ENCODE assay signal across 11 cellular contexts in genomic region chr3:86245360-86245759, GRCh38.
DNase-seq lines count a peak whose midpoint lies in the region; FAIRE-seq and TF ChIP-seq lines count a peak whose summit lies in the region.
"Had no signal": no experiment of that assay in that cellular context is flagged by ENCODE, and none has a peak within 500 bp of the region (broad histone marks: within the 10 kb centered on the region; RNA-seq: fewer than 3 reads in every experiment).

No MANE protein-coding gene starts in this region.

- TF ChIP-seq POLR2A in GM12892 (IDR thresholded peaks at IDR 0.05; ENCODE audit: low read depth, low read length) = no peak

- H3F3A ChIP-seq in PC-9 (ENCODE audit: insufficient read depth, low read depth) = no peaks in the 10 kb centered on the region

- H3K27me3 ChIP-seq in PC-9 (ENCODE audit: insufficient read depth, low read depth) = no peaks in the 10 kb centered on the region
- no peaks in the 10 kb centered on the region for H3K27me3 ChIP-seq in skeletal muscle satellite cell (ENCODE audit: control insufficient read depth, insufficient read depth, low read length)
- H3K27me3 ChIP-seq: adrenal gland, esophagus muscularis mucosa had no signal

- H3K9me2 ChIP-seq in PC-9 (ENCODE audit: insufficient read depth) = no peaks in the 10 kb centered on the region

- no peak for FAIRE-seq in GM12892 (lab: Jason Lieb, UNC)

- peak; percentile 49 for TF ChIP-seq CTCF in PC-9 (conservative IDR thresholded peaks at IDR 0.05)

- CTCF ChIA-PET in PC-9 (lab: Charles Lee) = no interaction called here

- H3K4me1 ChIP-seq in PC-9 (replicated peaks; ENCODE audit: insufficient read depth) = no peaks in the 10 kb centered on the region
- H3K4me1 ChIP-seq in skeletal muscle satellite cell (ENCODE audit: control insufficient read depth, insufficient read depth, low read length) = no peaks in the 10 kb centered on the region
- H3K4me1 ChIP-seq: adrenal gland, esophagus muscularis mucosa had no signal

- H3K9ac ChIP-seq in skeletal muscle satellite cell (ENCODE audit: low read depth, low read length) = no peak overlapping the region

- H3K36me3 ChIP-seq in PC-9 (ENCODE audit: low read depth) (no peaks in the 10 kb centered on the region), skeletal muscle satellite cell (ENCODE audit: insufficient read depth, low read length) (no peaks in the 10 kb centered on the region)
- H3K36me3 ChIP-seq: adrenal gland, esophagus muscularis mucosa had no signal

- no TSS peak for BruUV-seq in PC-9 (replicated peaks; lab: Mats Ljungman, UMichigan)

- H3K4me2 ChIP-seq in PC-9 = no peak overlapping the region
- H3K4me2 ChIP-seq in skeletal muscle satellite cell (ENCODE audit: low read length) = peak overlapping the region; percentile 25

- intact Hi-C loops in PC-9 (cut with micrococcal nuclease; ENCODE audit: unreplicated experiment) = loop anchor here (1.0 kb wide), 1 partner anchor 424 kb away; no protein-coding TSS in a partner anchor

- DNase-seq in NCI-H2196 (lab: John Stamatoyannopoulos, UW; ENCODE audit: unreplicated experiment) (peak; percentile 3), NCI-H2196 treated with DMSO at 0.1 percent for 48 hours (lab: John Stamatoyannopoulos, UW; ENCODE audit: unreplicated experiment) (no peak), PC-9 (no peak), globus pallidus (ENCODE audit: low spot score) (peak; percentile 42), cortex of kidney (lab: John Stamatoyannopoulos, UW) (no peak), HuH-7.5 (ENCODE audit: low spot score) (no peak), GM12892 (ENCODE audit: insufficient read length) (no peak)
- DNase-seq: activated CD4-positive, alpha-beta memory T cell treated with anti-CD3 and anti-CD28 coated beads, Interleukin-2, amount 10 ng/mL, durations not matched to agents 7 days and 5 days; adrenal gland had no signal

- H4K20me1 ChIP-seq in PC-9 (ENCODE audit: insufficient read depth) = no peaks in the 10 kb centered on the region

- POLR2A ChIA-PET in PC-9 (lab: Charles Lee; ENCODE audit: unreplicated experiment) = no interaction called here

- no peak overlapping the region for H2AFZ ChIP-seq in PC-9

- H3K79me2 ChIP-seq in PC-9 (ENCODE audit: low read depth) = no peaks in the 10 kb centered on the region

- H3K27ac ChIP-seq in PC-9 = no peak overlapping the region
- H3K27ac ChIP-seq: adrenal gland, esophagus muscularis mucosa had no signal

- no peaks in the 10 kb centered on the region for H3K9me3 ChIP-seq in PC-9 (ENCODE audit: insufficient read depth, low read depth)
- no peaks in the 10 kb centered on the region for H3K9me3 ChIP-seq in skeletal muscle satellite cell (replicated peaks; ENCODE audit: low read length)
- H3K9me3 ChIP-seq: adrenal gland, esophagus muscularis mucosa had no signal

- H3K4me3 ChIP-seq in PC-9 = no peak overlapping the region
- no peak overlapping the region for H3K4me3 ChIP-seq in skeletal muscle satellite cell (ENCODE audit: low read length)
- H3K4me3 ChIP-seq: adrenal gland, esophagus muscularis mucosa had no signal

Comparison
In these comparisons a context has a peak if more than half of its experiments do, and no peak if none do; other contexts are left out.
1. DNase-seq: peak in NCI-H2196 (single experiment) and globus pallidus (single experiment); none in NCI-H2196 treated with DMSO at 0.1 percent for 48 hours (single experiment), PC-9 (0 of 2), cortex of kidney (single experiment), HuH-7.5 (single experiment) and GM12892 (single experiment).